Comparison of ENCODE assay signal across 1 cellular context in genomic region chr6:167788531-167788903, GRCh38.
A peak's percentile ranks its signal among the peaks of the same experiment; 100 is the strongest.
TF ChIP-seq lines count a peak whose summit lies in the region.

No MANE protein-coding gene starts in this region.

TF ChIP-seq in K562, 482 proteins besides CTCF, POLR2A, EP300 and RAD21:
- TF ChIP-seq ZNF77 (CRISPR knock-in tag; IDR thresholded peaks at IDR 0.05) = no peak
- no peak for TF ChIP-seq FOSL1 (tag; conservative IDR thresholded peaks at IDR 0.05)
- no peak for TF ChIP-seq MLLT1 (IDR thresholded peaks at IDR 0.05)
- TF ChIP-seq MAFG (tag; conservative IDR thresholded peaks at IDR 0.05) = peak; percentile 65; the same call in 1 of the 2 replicates
- TF ChIP-seq BACH1 (tag; IDR thresholded peaks at IDR 0.05) = no peak
- TF ChIP-seq ZKSCAN3 (CRISPR knock-in tag; IDR thresholded peaks at IDR 0.05) = no peak
- TF ChIP-seq PTRF (tag; IDR thresholded peaks at IDR 0.05) = no peak
- no peak for TF ChIP-seq MTA3 (IDR thresholded peaks at IDR 0.05; ENCODE audit: borderline replicate concordance)
